ENCODE assay signal across 8 cellular contexts in the genomic region with DNA sequence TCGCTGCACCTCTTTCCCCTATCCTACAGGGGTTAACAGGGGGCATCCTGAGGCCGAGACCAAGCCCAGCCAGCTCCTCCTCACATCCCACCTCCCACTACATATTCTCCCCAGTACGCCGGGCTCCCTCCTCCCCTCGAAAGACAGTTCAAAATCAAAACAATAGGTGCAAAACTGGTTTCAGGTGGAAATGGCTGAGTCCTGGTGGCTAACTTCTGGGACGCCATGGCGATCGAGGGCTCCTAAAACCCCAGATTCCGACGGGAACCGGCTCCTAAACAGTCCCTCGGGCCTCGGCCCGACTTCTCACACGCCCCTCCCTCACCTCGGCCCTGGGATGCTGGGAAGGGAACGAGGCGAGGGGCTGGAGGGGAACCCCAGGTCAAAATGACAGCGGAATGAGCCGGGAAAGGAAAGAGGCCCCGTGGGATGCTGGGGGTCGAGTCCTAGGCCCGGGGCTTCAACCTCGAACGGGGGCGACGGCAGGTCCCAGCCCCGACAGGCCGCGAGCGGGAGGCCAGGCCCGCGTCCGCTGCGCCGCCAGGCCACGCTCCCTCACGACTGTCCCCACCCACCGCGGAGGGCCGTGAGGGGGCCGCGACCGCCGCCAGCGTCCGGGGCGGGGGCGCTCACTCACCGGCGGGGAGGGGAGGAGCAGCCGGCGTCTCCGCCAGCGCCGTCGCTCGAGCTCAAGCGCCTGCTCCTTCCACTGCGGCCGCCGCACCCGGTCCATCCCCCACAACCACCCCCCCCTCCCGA. TPM values are rescaled to one million over a fixed set of nuclear protein-coding genes. Genes with fewer than 3 reads are reported as not detected.
A peak's percentile ranks its signal among the peaks of the same experiment; 100 is the strongest.
DNase-seq lines count a peak whose midpoint lies in the region; ATAC-seq and TF ChIP-seq lines count a peak whose summit lies in the region.

No MANE protein-coding gene starts in this region.

- peak overlapping the region; percentile 92 to 98 (median 94) for H3K27ac ChIP-seq in transverse colon

- peaks cover 21 to 37% (median 31%) of the 10 kb centered on the region in 4 donors for H3K4me1 ChIP-seq in transverse colon

- peak in 12 of 14 donors; percentile 34 to 87 (median 68) for DNase-seq in C1 segment of cervical spinal cord (lab: John Stamatoyannopoulos, UW)
- peak; percentile 80 for DNase-seq in OCI-M1 (lab: John Stamatoyannopoulos, UW)
- peak; percentile 80 for DNase-seq in activated gamma-delta T cell (lab: John Stamatoyannopoulos, UW)
- DNase-seq in germinal center (ENCODE audit: low spot score) = peak; percentile 79
- peak; percentile 90 for DNase-seq in osteocyte (ENCODE audit: extremely low spot score, unreplicated experiment)
- DNase-seq in transverse colon = peak; percentile 74

- ATAC-seq in GM18873 (IDR thresholded peaks at IDR 0.05; ENCODE audit: low FRiP score, unreplicated experiment) = peak; percentile 38
- peak; percentile 58 for ATAC-seq in HG03097 (IDR thresholded peaks at IDR 0.05; ENCODE audit: low FRiP score, unreplicated experiment)

- peak; percentile 30 for TF ChIP-seq POLR2A in transverse colon (IDR thresholded peaks at IDR 0.05)

- no peaks in the 10 kb centered on the region for H3K27me3 ChIP-seq in transverse colon

- intact Hi-C loops in transverse colon (cut with DNase I; ENCODE audit: low total_unique reads) = no loop called here

- H3K9me3 Mint-ChIP-seq in osteocyte (ENCODE audit: unreplicated experiment) = no peaks in the 10 kb centered on the region

- H3K36me3 Mint-ChIP-seq in osteocyte (ENCODE audit: unreplicated experiment) = peaks cover 7% of the 10 kb centered on the region

- 0 to 1% methylated on average over 5 to 59 of the region's 64 CpGs for WGBS in transverse colon (ENCODE audit: low coverage in 1 of 2), 2 donors

- H3K4me3 Mint-ChIP-seq in osteocyte (ENCODE audit: unreplicated experiment) = peak overlapping the region; percentile 94

- H3K27ac Mint-ChIP-seq in osteocyte (ENCODE audit: unreplicated experiment) = peak overlapping the region; percentile 86

- H3K36me3 ChIP-seq in transverse colon = no peaks in the 10 kb centered on the region

- TF ChIP-seq EP300 in transverse colon (IDR thresholded peaks at IDR 0.05; ENCODE audit: low read depth) = no peak

- no peaks in the 10 kb centered on the region for H3K27me3 Mint-ChIP-seq in osteocyte (ENCODE audit: unreplicated experiment)

- H3K4me1 Mint-ChIP-seq in osteocyte (ENCODE audit: unreplicated experiment) = peaks cover 42% of the 10 kb centered on the region

- no peak for TF ChIP-seq CTCF in osteocyte (IDR thresholded peaks at IDR 0.05)
- peak in 2 of 5 experiments; percentile 34 to 38 for TF ChIP-seq CTCF in transverse colon (IDR thresholded peaks at IDR 0.05)

- H3K9me3 ChIP-seq in transverse colon = no peaks in the 10 kb centered on the region

- H3K4me3 ChIP-seq in transverse colon = peak overlapping the region; percentile 72 to 96 (median 84)

- in situ Hi-C loops in transverse colon (cut with MboI; ENCODE audit: low pct_ligation_motif_present in 1 of 4, low pct_unique_long_range_greater_than_20kb in 1 of 4, low sequenced_read_pairs in 3 of 4) = no loop called here

RNA-seq across cellular contexts. Expression of gene TMCC1, which starts 0.5 kb away (rescaled TPM):
- 34.6 and 37.8 TPM in 2 replicates for total RNA-seq in osteocyte
- total RNA-seq in transverse colon = 10 to 100 TPM in 3 of 4 donors, 1 to 10 TPM in 1; 4.1 to 21.8 (median 14.5) TPM

Comparison
In these comparisons a context has a peak if more than half of its experiments do, and no peak if none do; other contexts are left out.
1. Peak in every context shown above with its lines: DNase-seq, ATAC-seq, H3K4me3 ChIP-seq and H3K27ac ChIP-seq.